ENCODE assay signal across 15 cellular contexts in genomic region chr13:102650444-102650843, GRCh38. TPM values are rescaled to one million over a fixed set of nuclear protein-coding genes. Genes with fewer than 3 reads are reported as not detected.
DNase-seq lines count a peak whose midpoint lies in the region; ATAC-seq lines count a peak whose summit lies in the region.
"Had no signal": no experiment of that assay in that cellular context is flagged by ENCODE, and none has a peak within 500 bp of the region (broad histone marks: within the 10 kb centered on the region; RNA-seq: fewer than 3 reads in every experiment).

No MANE protein-coding gene starts in this region.

- no peak for DNase-seq in T-helper 2 cell treated with Interferon-gamma antibody and Interleukin-4, amounts not matched to agents 5 μg/mL and 100 μg/mL, for 36 hours (ENCODE audit: low spot score)
- no peak for DNase-seq in T-helper 2 cell
- peak; percentile 22 for DNase-seq in myocyte (ENCODE audit: low read depth)
- DNase-seq in stimulated activated effector memory CD8-positive, alpha-beta T cell treated with anti-CD3 and anti-CD28 coated beads, Interleukin-12 subunit alpha, Interleukin-12 subunit beta, amount 100 ng/mL, for 72 hours (ENCODE audit: low spot score in 2 of 2): no peak
- no peak for DNase-seq in NCI-H69 (lab: John Stamatoyannopoulos, UW)
- DNase-seq in activated effector memory CD4-positive, alpha-beta T cell treated with Interleukin-2 at 50 U/mL for 16 hours: no peak
- DNase-seq in germinal center (ENCODE audit: low spot score): no peak
- DNase-seq: CD8-positive, alpha-beta T cell; COR-L47 had no signal

- H3K36me3 Mint-ChIP-seq in T-helper 2 cell treated with Interferon-gamma antibody and Interleukin-4, amounts not matched to agents 5 μg/mL and 100 μg/mL, for 36 hours (ENCODE audit: low read depth): peaks cover 41% of the 10 kb centered on the region
- peaks cover 79% of the 10 kb centered on the region for H3K36me3 Mint-ChIP-seq in activated T-helper 17 cell treated with anti-CD3 and anti-CD28 coated beads, Interleukin-2, amount 50 U/mL, for 72 hours (ENCODE audit: low read depth)
- H3K36me3 Mint-ChIP-seq in stimulated activated effector memory CD8-positive, alpha-beta T cell treated with anti-CD3 and anti-CD28 coated beads, Interleukin-12 subunit alpha, Interleukin-12 subunit beta, amount 100 ng/mL, for 72 hours: peaks cover 80% of the 10 kb centered on the region

- no peak overlapping the region for H3K4me3 Mint-ChIP-seq in T-helper 2 cell treated with Interferon-gamma antibody and Interleukin-4, amounts not matched to agents 5 μg/mL and 100 μg/mL, for 36 hours
- H3K4me3 Mint-ChIP-seq in activated T-helper 17 cell treated with anti-CD3 and anti-CD28 coated beads, Interleukin-2, amount 50 U/mL, for 72 hours: no peak overlapping the region
- no peak overlapping the region for H3K4me3 Mint-ChIP-seq in stimulated activated effector memory CD8-positive, alpha-beta T cell treated with anti-CD3 and anti-CD28 coated beads, Interleukin-12 subunit alpha, Interleukin-12 subunit beta, amount 100 ng/mL, for 72 hours
- H3K4me3 Mint-ChIP-seq: CD14-positive monocyte; CD8-positive, alpha-beta T cell had no signal

- peak overlapping the region; percentile 35 for H3K27ac Mint-ChIP-seq in T-helper 2 cell treated with Interferon-gamma antibody and Interleukin-4, amounts not matched to agents 5 μg/mL and 100 μg/mL, for 36 hours
- peak overlapping the region; percentile 50 for H3K27ac Mint-ChIP-seq in activated T-helper 17 cell treated with anti-CD3 and anti-CD28 coated beads, Interleukin-2, amount 50 U/mL, for 72 hours
- H3K27ac Mint-ChIP-seq in stimulated activated effector memory CD8-positive, alpha-beta T cell treated with anti-CD3 and anti-CD28 coated beads, Interleukin-12 subunit alpha, Interleukin-12 subunit beta, amount 100 ng/mL, for 72 hours: peak overlapping the region; percentile 52
- H3K27ac Mint-ChIP-seq: CD14-positive monocyte; CD8-positive, alpha-beta T cell had no signal

- H3K4me1 Mint-ChIP-seq in T-helper 2 cell treated with Interferon-gamma antibody and Interleukin-4, amounts not matched to agents 5 μg/mL and 100 μg/mL, for 36 hours (ENCODE audit: low read depth): peaks cover 5% of the 10 kb centered on the region
- H3K4me1 Mint-ChIP-seq in activated T-helper 17 cell treated with anti-CD3 and anti-CD28 coated beads, Interleukin-2, amount 50 U/mL, for 72 hours: no peaks in the 10 kb centered on the region
- no peaks in the 10 kb centered on the region for H3K4me1 Mint-ChIP-seq in stimulated activated effector memory CD8-positive, alpha-beta T cell treated with anti-CD3 and anti-CD28 coated beads, Interleukin-12 subunit alpha, Interleukin-12 subunit beta, amount 100 ng/mL, for 72 hours
- H3K4me1 Mint-ChIP-seq: CD14-positive monocyte had no signal

- no peaks in the 10 kb centered on the region for H3K9me3 Mint-ChIP-seq in T-helper 2 cell treated with Interferon-gamma antibody and Interleukin-4, amounts not matched to agents 5 μg/mL and 100 μg/mL, for 36 hours
- no peaks in the 10 kb centered on the region for H3K9me3 Mint-ChIP-seq in activated T-helper 17 cell treated with anti-CD3 and anti-CD28 coated beads, Interleukin-2, amount 50 U/mL, for 72 hours
- no peaks in the 10 kb centered on the region for H3K9me3 Mint-ChIP-seq in stimulated activated effector memory CD8-positive, alpha-beta T cell treated with anti-CD3 and anti-CD28 coated beads, Interleukin-12 subunit alpha, Interleukin-12 subunit beta, amount 100 ng/mL, for 72 hours
- H3K9me3 Mint-ChIP-seq: CD8-positive, alpha-beta T cell had no signal

- ATAC-seq in activated T-helper 17 cell treated with anti-CD3 and anti-CD28 coated beads, Interleukin-2, amount 50 U/mL, for 72 hours (replicated peaks): no peak
- ATAC-seq in stimulated activated effector memory CD8-positive, alpha-beta T cell treated with anti-CD3 and anti-CD28 coated beads, Interleukin-12 subunit alpha, Interleukin-12 subunit beta, amount 100 ng/mL, for 72 hours: no peak
- ATAC-seq: CD8-positive, alpha-beta T cell had no signal

- H3K27me3 Mint-ChIP-seq in T-helper 2 cell treated with Interferon-gamma antibody and Interleukin-4, amounts not matched to agents 5 μg/mL and 100 μg/mL, for 36 hours (ENCODE audit: low read depth): no peaks in the 10 kb centered on the region
- H3K27me3 Mint-ChIP-seq in activated T-helper 17 cell treated with anti-CD3 and anti-CD28 coated beads, Interleukin-2, amount 50 U/mL, for 72 hours: no peaks in the 10 kb centered on the region

RNA-seq across cellular contexts. Expression of gene METTL21C, which starts 44.4 kb away (rescaled TPM):
- total RNA-seq in activated T-helper 17 cell treated with anti-CD3 and anti-CD28 coated beads, Interleukin-2, amount 50 U/mL, for 72 hours: not detected
- not detected in 2 replicates for total RNA-seq in myocyte
- not detected for polyA plus RNA-seq in myocyte (2012)
- total RNA-seq: A673; CD8-positive, alpha-beta T cell; Daoy; H1 had no signal
- polyA plus RNA-seq: BJ, CD14-positive monocyte, H1 had no signal

RNA-seq across cellular contexts. Expression of gene TPP2, which starts 53.7 kb away (rescaled TPM):
- total RNA-seq in activated T-helper 17 cell treated with anti-CD3 and anti-CD28 coated beads, Interleukin-2, amount 50 U/mL, for 72 hours: 10 to 100 TPM; 57.2 to 71.4 TPM
- 49.3 and 54.6 TPM in 2 replicates for total RNA-seq in myocyte
- 11.4 TPM for polyA plus RNA-seq in myocyte (2012)
